Comparison of ENCODE assay signal across 3 cellular contexts in the genomic region with DNA sequence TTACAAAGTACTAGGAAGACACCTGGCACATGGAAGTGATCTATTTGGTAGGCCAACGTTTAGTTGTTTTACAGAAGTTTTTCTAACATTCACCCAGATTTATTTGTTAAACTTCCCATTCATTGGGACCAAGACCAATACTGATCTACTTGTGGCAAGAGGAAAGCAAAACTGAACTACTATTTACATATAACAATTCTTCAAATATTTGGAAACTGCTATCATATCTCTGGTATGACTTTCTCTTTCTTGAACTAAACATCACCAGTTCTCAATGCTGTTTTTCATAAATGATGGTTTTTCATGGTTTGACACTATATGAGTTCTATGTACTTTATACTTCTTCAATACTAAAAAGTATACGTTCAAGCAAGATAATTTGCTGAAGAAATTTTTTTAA.
"Had no signal": no experiment of that assay in that cellular context is flagged by ENCODE, and none has a peak within 500 bp of the region (broad histone marks: within the 10 kb centered on the region; RNA-seq: fewer than 3 reads in every experiment).

No MANE protein-coding gene starts in this region.

- DNase-seq: H9, HCEC 1CT had no signal

- H3K4me3 ChIP-seq: GM23338 had no signal
